Comparison of ENCODE assay signal across 11 cellular contexts in the genomic region with DNA sequence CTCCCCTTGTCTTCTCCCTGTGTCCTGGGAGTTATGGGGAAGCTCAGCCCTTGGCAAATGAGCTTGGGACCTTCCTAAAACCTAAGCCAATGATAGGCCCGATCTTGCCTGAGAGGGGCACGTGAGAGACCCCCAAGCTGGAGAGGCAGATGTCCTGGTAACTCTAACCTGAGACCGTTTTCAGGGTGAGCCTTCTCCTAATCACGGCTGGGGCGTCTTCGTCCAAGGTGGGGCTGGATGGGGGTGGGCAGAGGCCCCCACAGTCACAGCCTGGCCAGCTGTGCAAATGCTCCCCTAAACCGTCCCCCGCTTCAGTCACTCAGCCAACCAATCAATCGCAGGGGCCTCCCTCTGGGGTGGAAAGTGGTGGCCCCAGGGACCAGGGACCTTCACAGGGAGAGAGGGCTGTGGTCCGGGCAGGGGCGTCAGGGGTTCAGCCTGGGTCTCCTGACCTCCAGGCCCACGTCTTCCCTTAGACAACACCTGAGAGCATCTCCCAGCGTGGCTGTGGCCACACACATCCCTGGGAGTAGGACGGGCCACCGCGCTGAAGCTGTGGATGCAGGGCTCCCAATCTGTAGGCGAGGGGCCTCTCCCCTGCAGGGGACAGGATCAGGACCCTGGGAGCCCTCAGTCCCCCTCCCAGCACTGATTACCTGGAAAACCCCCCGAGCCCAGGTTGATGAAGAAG. TPM values are rescaled to one million over a fixed set of nuclear protein-coding genes. Genes with fewer than 3 reads are reported as not detected.
DNase-seq lines count a peak whose midpoint lies in the region; ATAC-seq and TF ChIP-seq lines count a peak whose summit lies in the region.
"Had no signal": no experiment of that assay in that cellular context is flagged by ENCODE, and none has a peak within 500 bp of the region (broad histone marks: within the 10 kb centered on the region; RNA-seq: fewer than 3 reads in every experiment).

No MANE protein-coding gene starts in this region.

- H3K36me3 Mint-ChIP-seq in naive thymus-derived CD8-positive, alpha-beta T cell = no peaks in the 10 kb centered on the region

- peaks cover 0 to 40% (median 0%) of the 10 kb centered on the region in 7 donors for H3K27me3 ChIP-seq in heart right ventricle
- no peaks in the 10 kb centered on the region for H3K27me3 ChIP-seq in vagina
- no peaks in the 10 kb centered on the region for H3K27me3 ChIP-seq in Karpas-422 (ENCODE audit: low read length)

- H3K4me1 ChIP-seq in heart right ventricle (peaks cover 18 to 62% (median 44%) of the 10 kb centered on the region in 9 donors), vagina (peaks cover 39% of the 10 kb centered on the region), Karpas-422 (ENCODE audit: low read length) (peaks cover 9% of the 10 kb centered on the region)

- peaks cover 1 to 25% (median 13%) of the 10 kb centered on the region in 5 donors for H3K27me3 Mint-ChIP-seq in naive thymus-derived CD8-positive, alpha-beta T cell

- H3K36me3 ChIP-seq in heart right ventricle (no peaks in the 10 kb centered on the region), vagina (no peaks in the 10 kb centered on the region), Karpas-422 (ENCODE audit: insufficient read depth, low read length) (no peaks in the 10 kb centered on the region)

- H3K9ac ChIP-seq in Karpas-422 (ENCODE audit: low read length) = no peak overlapping the region

- H3K9me3 ChIP-seq in heart right ventricle (no peaks in the 10 kb centered on the region), vagina (no peaks in the 10 kb centered on the region), Karpas-422 (ENCODE audit: low read length) (no peaks in the 10 kb centered on the region)
- H3K9me3 ChIP-seq: Caco-2, mucosa of descending colon had no signal

- H3K4me3 Mint-ChIP-seq in naive thymus-derived CD8-positive, alpha-beta T cell = peak overlapping the region; percentile 69 to 83 (median 76)

- DNase-seq in heart right ventricle = no peak
- no peak for DNase-seq in left ventricle myocardium superior
- DNase-seq in coronary artery (ENCODE audit: low spot score) = no peak
- DNase-seq in naive thymus-derived CD8-positive, alpha-beta T cell = no peak
- no peak for DNase-seq in vagina (ENCODE audit: extremely low spot score in 2 of 2)
- no peak for DNase-seq in activated CD4-positive, CD25-positive, alpha-beta regulatory T cell (lab: John Stamatoyannopoulos, UW)
- no peak for DNase-seq in Karpas-422
- no peak for DNase-seq in midbrain (lab: John Stamatoyannopoulos, UW)
- DNase-seq: Caco-2, PC-3 had no signal

- peak overlapping the region in 2 of 10 donors; percentile 25 to 34 for H3K27ac Mint-ChIP-seq in naive thymus-derived CD8-positive, alpha-beta T cell

- H3K27ac ChIP-seq in heart right ventricle = peak overlapping the region in 6 of 10 donors; percentile 35 to 60 (median 58)
- no peak overlapping the region for H3K27ac ChIP-seq in coronary artery
- no peak overlapping the region for H3K27ac ChIP-seq in vagina
- no peak overlapping the region for H3K27ac ChIP-seq in Karpas-422 (ENCODE audit: low read length)

- no peak for TF ChIP-seq CTCF in heart right ventricle (IDR thresholded peaks at IDR 0.05)
- TF ChIP-seq CTCF in coronary artery (IDR thresholded peaks at IDR 0.05) = no peak
- no peak for TF ChIP-seq CTCF in vagina (IDR thresholded peaks at IDR 0.05)

- intact Hi-C loops in heart right ventricle (cut with DNase I) = loop anchor here (1.0 to 10.0 kb wide), 13 partner anchors 60 to 337 kb away; a partner anchor contains a TSS
- intact Hi-C loops in left ventricle myocardium superior (cut with micrococcal nuclease) = no loop called here
- intact Hi-C loops in vagina (cut with DNase I) = loop anchor here (2.0 kb wide), 3 partner anchors 83 to 227 kb away; no protein-coding TSS in a partner anchor

- H3K79me2 ChIP-seq in Karpas-422 (ENCODE audit: low read length) = no peaks in the 10 kb centered on the region

- peak overlapping the region; percentile 12 to 64 (median 58) for H3K4me3 ChIP-seq in heart right ventricle
- peak overlapping the region; percentile 76 for H3K4me3 ChIP-seq in coronary artery
- peak overlapping the region; percentile 35 to 36 for H3K4me3 ChIP-seq in vagina
- no peak overlapping the region for H3K4me3 ChIP-seq in Karpas-422 (ENCODE audit: low read length)
- H3K4me3 ChIP-seq: mucosa of descending colon had no signal

- POLR2A ChIA-PET in naive thymus-derived CD8-positive, alpha-beta T cell (lab: Charles Lee) = interaction anchor here (1.5 to 10.9 kb wide), 2 partner anchors 30 to 186 kb away, joined by 3 to 176 read pairs; a partner anchor contains a TSS

- H3K9me3 Mint-ChIP-seq in naive thymus-derived CD8-positive, alpha-beta T cell = no peaks in the 10 kb centered on the region

- TF ChIP-seq POLR2A in vagina (IDR thresholded peaks at IDR 0.05) = no peak

- peaks cover 4 to 27% (median 13%) of the 10 kb centered on the region in 4 donors for H3K4me1 Mint-ChIP-seq in naive thymus-derived CD8-positive, alpha-beta T cell

- H3K4me2 ChIP-seq in Karpas-422 (ENCODE audit: low read depth, low read length, poor library complexity, severe bottlenecking) = no peak overlapping the region

- 71 to 74% methylated on average over 18 of the region's 18 CpGs for WGBS in heart right ventricle, 2 donors

- H3K9me2 ChIP-seq in Karpas-422 (replicated peaks; ENCODE audit: insufficient read depth, low read length) = no peaks in the 10 kb centered on the region

- H2AFZ ChIP-seq in Karpas-422 (ENCODE audit: low read length) = no peak overlapping the region

- H4K20me1 ChIP-seq in Karpas-422 (ENCODE audit: insufficient read depth, low read depth, low read length) = no peaks in the 10 kb centered on the region

- no peak for ATAC-seq in heart right ventricle
- ATAC-seq in left ventricle myocardium superior = no peak
- ATAC-seq in naive thymus-derived CD8-positive, alpha-beta T cell = no peak
- ATAC-seq: PC-3 had no signal

RNA-seq across cellular contexts. Expression of a gene that starts 30.6 kb away (rescaled TPM):
- 100 to 1,000 TPM; 298 to 959 (median 345) TPM for total RNA-seq in heart right ventricle
- polyA plus RNA-seq in heart right ventricle = 1,000 to 10,000 TPM in 1 of 2 donors, 100 to 1,000 TPM in 1; 290 to 1,180 TPM
- total RNA-seq in left ventricle myocardium superior = 357 TPM
- 1,000 to 10,000 TPM; 1,189 to 1,230 TPM for total RNA-seq in naive thymus-derived CD8-positive, alpha-beta T cell
- 1,000 to 10,000 TPM; 1,334 to 1,669 (median 1,595) TPM for polyA plus RNA-seq in naive thymus-derived CD8-positive, alpha-beta T cell
- 2,441 TPM for total RNA-seq in vagina
- total RNA-seq in Karpas-422 (2014; rRNA removed; shearing (Covaris generic); ENCODE audit: low replicate concordance) = 2,634 and 2,913 TPM in 2 replicates

RNA-seq across cellular contexts. Expression of a gene that starts 46.2 kb away (rescaled TPM):
- total RNA-seq in heart right ventricle (1 to 10 TPM in 1 of 10 donors, under 1 TPM in 7, not detected in 2; 0.28 to 1.3 (median 0.45) TPM), left ventricle myocardium superior (0.50 TPM), vagina (6.6 TPM)
- under 1 TPM; 0.14 to 0.95 TPM for polyA plus RNA-seq in heart right ventricle
- 1 to 10 TPM in 1 of 2 experiments, under 1 TPM in 1; 0.96 to 2.0 TPM for total RNA-seq in naive thymus-derived CD8-positive, alpha-beta T cell
- not detected for polyA plus RNA-seq in naive thymus-derived CD8-positive, alpha-beta T cell
- 0.63 and 1.2 TPM in 2 replicates for total RNA-seq in Karpas-422 (2014; rRNA removed; shearing (Covaris generic); ENCODE audit: low replicate concordance)

Comparison
In these comparisons a context has a peak if more than half of its experiments do, and no peak if none do; other contexts are left out.
1. H3K27ac ChIP-seq: peak in heart right ventricle (6 of 10); none in coronary artery (0 of 2), vagina (single experiment) and Karpas-422 (single experiment).